ENCODE assay signal across 9 cellular contexts in the genomic region with DNA sequence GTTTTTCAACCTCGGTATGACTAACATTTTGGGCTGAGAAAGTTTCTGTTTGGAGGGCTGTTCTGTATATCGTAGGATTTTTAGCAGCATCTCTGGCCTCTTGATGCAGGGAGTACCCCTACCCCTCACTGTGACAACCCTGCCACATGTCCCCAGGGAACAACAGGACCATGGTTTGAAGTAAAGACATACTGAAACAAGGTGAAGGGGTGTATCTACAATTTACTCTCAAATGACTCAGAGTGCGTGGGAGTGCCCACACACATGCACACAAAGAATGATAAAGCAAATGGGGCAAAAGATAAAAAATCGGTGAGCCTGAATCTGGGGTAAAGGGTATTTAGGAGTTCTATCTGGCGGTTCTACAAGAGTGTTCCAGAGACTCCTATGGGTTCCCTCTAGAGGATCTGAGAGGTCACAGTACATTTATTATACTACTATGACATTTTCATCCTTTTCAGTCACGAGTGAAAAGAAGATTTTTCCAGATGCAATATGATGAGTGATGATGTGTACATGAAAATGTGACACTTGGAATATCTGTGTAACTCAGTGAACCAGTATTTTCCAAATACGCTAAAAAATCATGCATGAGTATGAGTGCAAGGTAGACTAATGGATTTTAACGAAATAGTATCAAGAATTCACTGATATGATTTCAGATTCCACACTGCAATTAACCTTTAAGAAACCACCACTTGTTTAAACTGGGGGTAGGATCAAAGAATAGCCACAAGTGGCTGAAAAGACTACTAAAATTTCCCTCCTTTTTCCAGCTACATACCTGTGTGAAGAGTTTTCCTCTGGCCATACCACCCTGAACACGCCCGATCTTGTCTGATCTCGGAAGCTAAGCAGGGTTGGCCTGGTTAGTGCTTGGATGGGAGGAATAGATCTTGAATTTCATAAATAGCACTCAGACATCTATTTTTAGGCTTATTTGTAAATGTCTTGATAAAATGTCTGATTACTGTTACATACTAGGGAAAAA. TPM values are rescaled to one million over a fixed set of nuclear protein-coding genes. Genes with fewer than 3 reads are reported as not detected.
A peak's percentile ranks its signal among the peaks of the same experiment; 100 is the strongest.
DNase-seq lines count a peak whose midpoint lies in the region; ATAC-seq and TF ChIP-seq lines count a peak whose summit lies in the region.
"Had no signal": no experiment of that assay in that cellular context is flagged by ENCODE, and none has a peak within 500 bp of the region (broad histone marks: within the 10 kb centered on the region; RNA-seq: fewer than 3 reads in every experiment).

No MANE protein-coding gene starts in this region.

- no peak overlapping the region for H3K27ac ChIP-seq in RWPE1

- CTCF ChIA-PET in RWPE1 (lab: Yijun Ruan, JAX), result no interaction called here

- ATAC-seq in HG03060 (IDR thresholded peaks at IDR 0.05; ENCODE audit: low read depth, unreplicated experiment), result peak; percentile 60
- peak; percentile 53 for ATAC-seq in omental fat pad (ENCODE audit: low FRiP score)
- ATAC-seq in SK-N-SH treated with all-trans-retinoic acid at 6 μM for 48 hours, result no peak

- H3K9me3 Mint-ChIP-seq in activated T-helper 1 cell treated with anti-CD3 and anti-CD28 coated beads, Interleukin-12 subunit alpha, Interleukin-12 subunit beta, Interleukin-2, Interleukin-4 antibody, amounts not matched to agents 30 ng/mL and 10 ng/mL and 1 ng/mL, durations not matched to agents 14 hours and 24 hours and 36 hours, result no peaks in the 10 kb centered on the region

- POLR2A ChIA-PET in RWPE1 (lab: Yijun Ruan, JAX; ENCODE audit: low non-redundant PET), result no interaction called here

- intact Hi-C loops in activated T-helper 1 cell treated with anti-CD3 and anti-CD28 coated beads, Interleukin-12 subunit alpha, Interleukin-12 subunit beta, Interleukin-2, Interleukin-4 antibody, amounts not matched to agents 30 ng/mL and 10 ng/mL and 1 ng/mL, durations not matched to agents 14 hours and 24 hours and 36 hours (cut with micrococcal nuclease), result loop anchor here (1.0 kb wide), 5 partner anchors 24 to 76 kb away; a partner anchor contains a TSS

- peak overlapping the region; percentile 72 for H3K27ac Mint-ChIP-seq in activated T-helper 1 cell treated with anti-CD3 and anti-CD28 coated beads, Interleukin-12 subunit alpha, Interleukin-12 subunit beta, Interleukin-2, Interleukin-4 antibody, amounts not matched to agents 30 ng/mL and 10 ng/mL and 1 ng/mL, durations not matched to agents 14 hours and 24 hours and 36 hours

- H3K27me3 Mint-ChIP-seq in activated T-helper 1 cell treated with anti-CD3 and anti-CD28 coated beads, Interleukin-12 subunit alpha, Interleukin-12 subunit beta, Interleukin-2, Interleukin-4 antibody, amounts not matched to agents 30 ng/mL and 10 ng/mL and 1 ng/mL, durations not matched to agents 14 hours and 24 hours and 36 hours (ENCODE audit: insufficient read depth), result no peaks in the 10 kb centered on the region

- peak; percentile 52 for DNase-seq in GM10266 (ENCODE audit: extremely low spot score)
- peak; percentile 12 for DNase-seq in activated T-helper 1 cell treated with anti-CD3 and anti-CD28 coated beads, Interleukin-12 subunit alpha, Interleukin-12 subunit beta, Interleukin-2, Interleukin-4 antibody, amounts not matched to agents 30 ng/mL and 10 ng/mL and 1 ng/mL, durations not matched to agents 14 hours and 24 hours and 36 hours (ENCODE audit: low spot score)
- no peak for DNase-seq in omental fat pad (ENCODE audit: low spot score)
- no peak for DNase-seq in SW 1271 (lab: John Stamatoyannopoulos, UW)
- DNase-seq in RWPE1 (ENCODE audit: low spot score), result no peak
- DNase-seq in cerebellum (ENCODE audit: low spot score), result no peak
- DNase-seq: Karpas-422 had no signal

- H3K36me3 Mint-ChIP-seq in activated T-helper 1 cell treated with anti-CD3 and anti-CD28 coated beads, Interleukin-12 subunit alpha, Interleukin-12 subunit beta, Interleukin-2, Interleukin-4 antibody, amounts not matched to agents 30 ng/mL and 10 ng/mL and 1 ng/mL, durations not matched to agents 14 hours and 24 hours and 36 hours (ENCODE audit: low read depth), result peaks cover 26% of the 10 kb centered on the region

- TF ChIP-seq CTCF in GM10266 (IDR thresholded peaks at IDR 0.05; ENCODE audit: control insufficient read depth, insufficient read depth, low read depth, missing control alignments), result no peak
- no peak for TF ChIP-seq CTCF in omental fat pad (IDR thresholded peaks at IDR 0.05)
- no peak for TF ChIP-seq CTCF in RWPE1 (conservative IDR thresholded peaks at IDR 0.05; ENCODE audit: low read depth)

- no peak overlapping the region for H3K4me3 Mint-ChIP-seq in activated T-helper 1 cell treated with anti-CD3 and anti-CD28 coated beads, Interleukin-12 subunit alpha, Interleukin-12 subunit beta, Interleukin-2, Interleukin-4 antibody, amounts not matched to agents 30 ng/mL and 10 ng/mL and 1 ng/mL, durations not matched to agents 14 hours and 24 hours and 36 hours

- H3K4me1 Mint-ChIP-seq in activated T-helper 1 cell treated with anti-CD3 and anti-CD28 coated beads, Interleukin-12 subunit alpha, Interleukin-12 subunit beta, Interleukin-2, Interleukin-4 antibody, amounts not matched to agents 30 ng/mL and 10 ng/mL and 1 ng/mL, durations not matched to agents 14 hours and 24 hours and 36 hours (ENCODE audit: low read depth), result peaks cover 12% of the 10 kb centered on the region

TF ChIP-seq in SK-N-SH treated with all-trans-retinoic acid at 6 μM for 48 hours, 23 proteins besides CTCF, POLR2A, EP300 and RAD21:
- TF ChIP-seq ZC3H10 (CRISPR knock-in tag; IDR thresholded peaks at IDR 0.05) (no peak), GLIS3 (CRISPR knock-in tag; IDR thresholded peaks at IDR 0.05) (no peak)
TF ChIP-seq in SK-N-SH treated with all-trans-retinoic acid at 6 μM for 48 hours: peak in this region for 0.

RNA-seq across cellular contexts. Expression of a gene that starts 56.3 kb away (rescaled TPM):
- total RNA-seq in activated T-helper 1 cell treated with anti-CD3 and anti-CD28 coated beads, Interleukin-12 subunit alpha, Interleukin-12 subunit beta, Interleukin-2, Interleukin-4 antibody, amounts not matched to agents 30 ng/mL and 10 ng/mL and 1 ng/mL, durations not matched to agents 14 hours and 24 hours and 36 hours, result 0.34 and 0.71 TPM in 2 replicates
- total RNA-seq in omental fat pad, result 1 to 10 TPM; 2.0 to 5.4 (median 3.7) TPM
- total RNA-seq in cerebellum, result 38.7 TPM

Comparison
In these comparisons a context has a peak if more than half of its experiments do, and no peak if none do; other contexts are left out.
1. DNase-seq: peak in GM10266 (single experiment) and activated T-helper 1 cell treated with anti-CD3 and anti-CD28 coated beads, Interleukin-12 subunit alpha, Interleukin-12 subunit beta, Interleukin-2, Interleukin-4 antibody, amounts not matched to agents 30 ng/mL and 10 ng/mL and 1 ng/mL, durations not matched to agents 14 hours and 24 hours and 36 hours (single experiment); none in omental fat pad (single experiment), SW 1271 (0 of 2), RWPE1 (single experiment) and cerebellum (single experiment).